9 cellular contexts compared by ENCODE assay signal in the genomic region with DNA sequence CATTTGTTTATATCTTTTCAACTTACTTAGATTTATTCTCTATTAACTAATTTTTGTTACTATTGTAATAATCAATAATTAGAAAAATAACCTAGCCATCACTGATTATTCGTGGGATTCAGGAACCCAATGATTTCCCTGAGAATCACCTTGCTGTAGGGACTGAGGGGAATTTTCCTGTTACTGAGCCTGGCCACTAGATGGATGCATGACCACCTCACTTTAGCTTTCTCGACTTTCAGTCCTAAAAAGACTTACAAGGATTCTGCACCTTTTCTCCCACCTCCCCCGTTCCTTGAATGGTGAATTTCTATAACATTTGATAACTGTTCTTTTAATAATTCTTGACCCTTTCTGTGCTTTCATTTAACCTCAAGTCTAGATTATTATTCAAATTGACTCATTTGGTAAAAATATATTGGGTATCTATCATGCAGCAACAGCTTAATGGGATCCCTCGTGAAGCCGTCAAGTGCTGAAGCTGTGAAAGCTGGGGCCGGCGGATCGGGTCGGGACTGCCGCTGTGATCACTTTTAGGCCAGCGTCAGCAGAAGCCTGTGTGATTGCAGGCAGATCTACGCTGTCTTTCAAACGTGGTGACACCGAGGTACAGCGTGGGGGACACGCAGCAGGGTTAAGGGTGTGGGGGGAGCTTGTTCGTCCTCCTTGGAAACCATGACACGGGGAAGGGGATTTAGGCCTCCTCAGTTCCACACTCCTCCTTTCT. TPM values are rescaled to one million over a fixed set of nuclear protein-coding genes. Genes with fewer than 3 reads are reported as not detected.
DNase-seq lines count a peak whose midpoint lies in the region; ATAC-seq and TF ChIP-seq lines count a peak whose summit lies in the region.
"Had no signal": no experiment of that assay in that cellular context is flagged by ENCODE, and none has a peak within 500 bp of the region (broad histone marks: within the 10 kb centered on the region; RNA-seq: fewer than 3 reads in every experiment).

No MANE protein-coding gene starts in this region.

- no peak overlapping the region for H3K27ac ChIP-seq in RWPE1

- DNase-seq in A172 (ENCODE audit: low spot score) (peak; percentile 5), GM12864 (ENCODE audit: low read depth) (no peak), RWPE1 (ENCODE audit: low spot score) (peak; percentile 7), hepatic stellate cell (ENCODE audit: low spot score) (peak; percentile 21), LoVo (ENCODE audit: low spot score) (no peak), cerebellar nuclear complex (lab: John Stamatoyannopoulos, UW) (no peak)
- DNase-seq in activated T-cell treated with anti-CD3 and anti-CD28 coated beads, Interleukin-2, amount 50 U/mL, for 72 hours, result no peak
- DNase-seq: aorta had no signal

- H3K9me3 Mint-ChIP-seq in activated T-cell treated with anti-CD3 and anti-CD28 coated beads, Interleukin-2, amount 50 U/mL, for 72 hours, result no peaks in the 10 kb centered on the region

- POLR2A ChIA-PET in RWPE1 (lab: Yijun Ruan, JAX; ENCODE audit: low non-redundant PET), result no interaction called here

- H3K27ac Mint-ChIP-seq in activated T-cell treated with anti-CD3 and anti-CD28 coated beads, Interleukin-2, amount 50 U/mL, for 72 hours, result no peak overlapping the region

- H3K27me3 Mint-ChIP-seq in activated T-cell treated with anti-CD3 and anti-CD28 coated beads, Interleukin-2, amount 50 U/mL, for 72 hours (ENCODE audit: low read depth), result peaks cover 55% of the 10 kb centered on the region

- TF ChIP-seq CTCF in GM12864 (IDR thresholded peaks at IDR 0.05; ENCODE audit: low read depth, low read length, missing control alignments), result peak; percentile 20
- TF ChIP-seq CTCF in RWPE1 (conservative IDR thresholded peaks at IDR 0.05; ENCODE audit: low read depth), result peak; percentile 27; the same call in 1 of the 2 replicates

- no peaks in the 10 kb centered on the region for H3K36me3 Mint-ChIP-seq in activated T-cell treated with anti-CD3 and anti-CD28 coated beads, Interleukin-2, amount 50 U/mL, for 72 hours (ENCODE audit: insufficient read depth in 2 of 2)

- peaks cover 5% of the 10 kb centered on the region for H3K4me1 Mint-ChIP-seq in activated T-cell treated with anti-CD3 and anti-CD28 coated beads, Interleukin-2, amount 50 U/mL, for 72 hours (ENCODE audit: low read depth)

- no peak for ATAC-seq in activated T-cell treated with anti-CD3 and anti-CD28 coated beads, Interleukin-2, amount 50 U/mL, for 72 hours (replicated peaks in 1 of 2)
- ATAC-seq in GM21619 (IDR thresholded peaks at IDR 0.05; ENCODE audit: unreplicated experiment), result no peak

- no peak overlapping the region for H3K4me3 ChIP-seq in GM12864 (ENCODE audit: low read depth, low read length)

- no peak overlapping the region for H3K4me3 Mint-ChIP-seq in activated T-cell treated with anti-CD3 and anti-CD28 coated beads, Interleukin-2, amount 50 U/mL, for 72 hours

- CTCF ChIA-PET in RWPE1 (lab: Yijun Ruan, JAX), result interaction anchor here (0.5 to 1.4 kb wide), 6 partner anchors 8 to 835 kb away, joined by 3 to 5 read pairs (median 3); no protein-coding TSS in a partner anchor

RNA-seq across cellular contexts. Expression of gene TMEM18, which starts 38.8 kb away (rescaled TPM):
- total RNA-seq in A172 (2014; rRNA removed; shearing (Covaris generic)), result 32.6 and 75.0 TPM in 2 replicates
- total RNA-seq in activated T-cell treated with anti-CD3 and anti-CD28 coated beads, Interleukin-2, amount 50 U/mL, for 72 hours, result 10 to 100 TPM; 32.5 to 33.4 TPM

Comparison
In these comparisons a context has a peak if more than half of its experiments do, and no peak if none do; other contexts are left out.
1. DNase-seq: peak in A172 (single experiment), RWPE1 (single experiment) and hepatic stellate cell (single experiment); none in GM12864 (single experiment), activated T-cell treated with anti-CD3 and anti-CD28 coated beads, Interleukin-2, amount 50 U/mL, for 72 hours (0 of 2), LoVo (single experiment) and cerebellar nuclear complex (0 of 2).